Comparison of ENCODE assay signal across 34 cellular contexts in the genomic region with DNA sequence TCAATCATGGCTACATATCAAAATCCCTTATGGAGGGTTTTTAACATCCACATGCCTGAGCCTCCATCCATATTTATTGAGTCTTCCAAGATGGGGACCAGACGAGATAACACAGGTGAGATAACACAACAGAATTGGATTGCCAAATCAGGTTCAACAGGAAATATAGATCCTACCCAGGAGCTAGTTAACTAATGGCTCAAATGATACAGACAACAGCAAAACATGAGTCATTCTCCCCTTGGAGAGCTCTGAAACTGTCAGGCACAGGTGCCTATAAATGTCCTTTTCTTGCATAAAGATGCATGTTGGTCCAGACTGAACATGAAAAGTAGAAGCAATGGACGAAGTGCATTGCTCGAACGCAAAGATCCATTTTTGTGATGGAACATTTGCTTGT.
"Had no signal": no experiment of that assay in that cellular context is flagged by ENCODE, and none has a peak within 500 bp of the region (broad histone marks: within the 10 kb centered on the region; RNA-seq: fewer than 3 reads in every experiment).

No MANE protein-coding gene starts in this region.

- H2AFZ ChIP-seq: PC-9 had no signal

- H3K9ac ChIP-seq: KMS-11 had no signal

- H3K36me3 ChIP-seq: MG63, SJCRH30 had no signal

- H3K9me3 ChIP-seq: MG63, SJCRH30 had no signal

- DNase-seq: Karpas-422, KBM-7, MG63, NCI-H1048, NCI-H1092 treated with DMSO at 0.1 percent for 48 hours, NCI-H1105 treated with DMSO at 0.1 percent for 48 hours, NCI-H1417, NCI-H1436, NCI-H146, NCI-H1694, NCI-H187, NCI-H1930, NCI-H2029 treated with DMSO at 0.1 percent for 48 hours, NCI-H2081 treated with DMSO at 0.1 percent for 48 hours, NCI-H2107, NCI-H2171, NCI-H226, NCI-H446 treated with DMSO at 0.1 percent for 48 hours, NCI-H510A, NCI-H524, NCI-H526, NCI-H69, NCI-H748 treated with DMSO at 0.1 percent for 48 hours, NCI-H82, PC-9, SHP77, SIG-M5, SJCRH30 had no signal

- ATAC-seq: Panc1, Right ventricle myocardium inferior, SK-N-SH treated with all-trans-retinoic acid at 6 μM for 48 hours had no signal

- H3K4me1 ChIP-seq: SJCRH30 had no signal

- H3K27ac ChIP-seq: KMS-11, PC-9, RWPE1, SJCRH30, SK-N-MC had no signal

- H3K27me3 ChIP-seq: SJCRH30 had no signal

- H3K4me2 ChIP-seq: KMS-11, PC-9 had no signal

- H3K4me3 ChIP-seq: MG63, PC-9, SJCRH30, SK-N-MC had no signal
